16 cellular contexts compared by ENCODE assay signal in genomic region chr13:85616275-85616674, GRCh38.
DNase-seq lines count a peak whose midpoint lies in the region; ATAC-seq, FAIRE-seq and TF ChIP-seq lines count a peak whose summit lies in the region.
"Had no signal": no experiment of that assay in that cellular context is flagged by ENCODE, and none has a peak within 500 bp of the region (broad histone marks: within the 10 kb centered on the region; RNA-seq: fewer than 3 reads in every experiment).

No MANE protein-coding gene starts in this region.

- ATAC-seq in RWPE2 (ENCODE audit: low read depth) (peak; percentile 96), foreskin keratinocyte (peak; percentile 98)

- H3K4me1 ChIP-seq in RWPE2 (ENCODE audit: insufficient read depth, poor library complexity, severe bottlenecking) (peaks cover 10% of the 10 kb centered on the region), foreskin keratinocyte (peaks cover 4% of the 10 kb centered on the region)

- no peaks in the 10 kb centered on the region for H3K36me3 ChIP-seq in RWPE2 (ENCODE audit: low read depth)

- DNase-seq in ELR (ENCODE audit: low read depth) (peak; percentile 24), HT-29 (ENCODE audit: low spot score) (peak; percentile 49), RWPE2 (ENCODE audit: low spot score) (no peak), foreskin keratinocyte (peak; percentile 43 to 51), NCI-H2227 (lab: John Stamatoyannopoulos, UW; ENCODE audit: unreplicated experiment) (no peak), urothelium cell line (ENCODE audit: low spot score) (no peak), SIG-M5 (lab: John Stamatoyannopoulos, UW) (no peak)
- DNase-seq: ACHN; C1 segment of cervical spinal cord; CD8-positive, alpha-beta memory T cell; DND-41; H9; NCI-H1105; NCI-H2081 treated with DMSO at 0.1 percent for 48 hours; NCI-H774; T-helper 1 cell had no signal

- FAIRE-seq in urothelium cell line (lab: Jason Lieb, UNC) = no peak

- H3K27me3 ChIP-seq in RWPE2 (ENCODE audit: insufficient read depth, poor library complexity, severe bottlenecking) (no peaks in the 10 kb centered on the region), foreskin keratinocyte (no peaks in the 10 kb centered on the region)

- no peaks in the 10 kb centered on the region for H3K9me3 ChIP-seq in RWPE2 (ENCODE audit: severe bottlenecking)

- H3K27ac ChIP-seq in RWPE2 (ENCODE audit: poor library complexity, severe bottlenecking) = no peak overlapping the region
- H3K27ac ChIP-seq in foreskin keratinocyte = no peak overlapping the region

- no peak overlapping the region for H3K4me3 ChIP-seq in RWPE2 (ENCODE audit: severe bottlenecking)

- TF ChIP-seq CTCF in RWPE2 (IDR thresholded peaks at IDR 0.05; ENCODE audit: poor library complexity, severe bottlenecking) (no peak), foreskin keratinocyte (conservative IDR thresholded peaks at IDR 0.05) (no peak)

Comparison
In these comparisons a context has a peak if more than half of its experiments do, and no peak if none do; other contexts are left out.
1. DNase-seq: peak in ELR (single experiment), HT-29 (single experiment) and foreskin keratinocyte (2 of 2); none in RWPE2 (single experiment), NCI-H2227 (single experiment), urothelium cell line (single experiment) and SIG-M5 (single experiment).